In genomic region chrX:132491191-132491590, GRCh38 we compare ENCODE assay signal across 9 cellular contexts. TPM values are rescaled to one million over a fixed set of nuclear protein-coding genes. Genes with fewer than 3 reads are reported as not detected.
A peak's percentile ranks its signal among the peaks of the same experiment; 100 is the strongest.
DNase-seq lines count a peak whose midpoint lies in the region; ATAC-seq and TF ChIP-seq lines count a peak whose summit lies in the region.
"Had no signal": no experiment of that assay in that cellular context is flagged by ENCODE, and none has a peak within 500 bp of the region (broad histone marks: within the 10 kb centered on the region; RNA-seq: fewer than 3 reads in every experiment).

No MANE protein-coding gene starts in this region.

- H3K27ac ChIP-seq in RWPE2 (ENCODE audit: poor library complexity, severe bottlenecking) (no peak overlapping the region), aorta (ENCODE audit: low read depth in 1 of 2, low read length in 2 of 2) (no peak overlapping the region)
- H3K27ac ChIP-seq: neutrophil had no signal

- intact Hi-C loops in aorta (cut with DNase I): no loop called here

- H3K9me3 ChIP-seq in RWPE2 (ENCODE audit: severe bottlenecking) (no peaks in the 10 kb centered on the region), aorta (ENCODE audit: control insufficient read depth, low read length) (no peaks in the 10 kb centered on the region)
- H3K9me3 ChIP-seq: neutrophil had no signal

- no peak overlapping the region for H3K4me3 ChIP-seq in RWPE2 (ENCODE audit: severe bottlenecking)
- no peak overlapping the region for H3K4me3 ChIP-seq in aorta (ENCODE audit: low read length in 2 of 2)

- peak; percentile 57 for DNase-seq in Ammon's horn (ENCODE audit: low spot score)
- no peak for DNase-seq in RWPE2 (ENCODE audit: low spot score)
- DNase-seq in foreskin melanocyte: peak; percentile 69
- no peak for DNase-seq in aorta
- no peak for DNase-seq in GM03348 (ENCODE audit: low spot score)
- no peak for DNase-seq in NCI-H345 treated with DMSO at 0.1 percent for 48 hours (lab: John Stamatoyannopoulos, UW; ENCODE audit: unreplicated experiment)

- WGBS in aorta, 2 donors: 63 to 85% methylated on average over 3 of the region's 3 CpGs

- TF ChIP-seq CTCF in RWPE2 (IDR thresholded peaks at IDR 0.05; ENCODE audit: poor library complexity, severe bottlenecking): no peak

- ATAC-seq in GM18519 (IDR thresholded peaks at IDR 0.05; ENCODE audit: low FRiP score, unreplicated experiment) (peak; percentile 40), HG03457 (IDR thresholded peaks at IDR 0.05; ENCODE audit: unreplicated experiment) (peak; percentile 44), RWPE2 (ENCODE audit: low read depth) (peak; percentile 57), aorta (ENCODE audit: low FRiP score) (peak; percentile 26)

- H3K27me3 ChIP-seq in RWPE2 (ENCODE audit: insufficient read depth, poor library complexity, severe bottlenecking): no peaks in the 10 kb centered on the region
- no peaks in the 10 kb centered on the region for H3K27me3 ChIP-seq in aorta (ENCODE audit: control insufficient read depth in 1 of 2, insufficient read depth in 2 of 2, low read length in 1 of 2)
- H3K27me3 ChIP-seq: neutrophil had no signal

- peaks cover 5% of the 10 kb centered on the region for H3K4me1 ChIP-seq in RWPE2 (ENCODE audit: insufficient read depth, poor library complexity, severe bottlenecking)
- H3K4me1 ChIP-seq in aorta (ENCODE audit: control insufficient read depth in 1 of 2, insufficient read depth in 2 of 2, low read length in 2 of 2): no peaks in the 10 kb centered on the region

- H3K36me3 ChIP-seq in RWPE2 (ENCODE audit: low read depth): no peaks in the 10 kb centered on the region
- no peaks in the 10 kb centered on the region for H3K36me3 ChIP-seq in aorta (ENCODE audit: control insufficient read depth in 1 of 2, insufficient read depth in 2 of 2, low read length in 1 of 2)
- H3K36me3 ChIP-seq: neutrophil had no signal

RNA-seq across cellular contexts. Expression of gene MBNL3, which starts 2.4 kb away (rescaled TPM):
- total RNA-seq in aorta: 10 to 100 TPM in 1 of 2 donors, 1 to 10 TPM in 1; 6.0 to 11.7 TPM
- 1 to 10 TPM in 1 of 2 donors, under 1 TPM in 1; 0.31 to 2.1 TPM for polyA plus RNA-seq in aorta

Comparison
In these comparisons a context has a peak if more than half of its experiments do, and no peak if none do; other contexts are left out.
1. DNase-seq: peak in Ammon's horn (single experiment) and foreskin melanocyte (single experiment); none in RWPE2 (single experiment), aorta (0 of 2), GM03348 (single experiment) and NCI-H345 treated with DMSO at 0.1 percent for 48 hours (single experiment).
2. Peak in every context shown above with its lines, with median percentiles within 50 percentile points of each other: ATAC-seq.